ENCODE assay signal across 1 cellular context in the genomic region with DNA sequence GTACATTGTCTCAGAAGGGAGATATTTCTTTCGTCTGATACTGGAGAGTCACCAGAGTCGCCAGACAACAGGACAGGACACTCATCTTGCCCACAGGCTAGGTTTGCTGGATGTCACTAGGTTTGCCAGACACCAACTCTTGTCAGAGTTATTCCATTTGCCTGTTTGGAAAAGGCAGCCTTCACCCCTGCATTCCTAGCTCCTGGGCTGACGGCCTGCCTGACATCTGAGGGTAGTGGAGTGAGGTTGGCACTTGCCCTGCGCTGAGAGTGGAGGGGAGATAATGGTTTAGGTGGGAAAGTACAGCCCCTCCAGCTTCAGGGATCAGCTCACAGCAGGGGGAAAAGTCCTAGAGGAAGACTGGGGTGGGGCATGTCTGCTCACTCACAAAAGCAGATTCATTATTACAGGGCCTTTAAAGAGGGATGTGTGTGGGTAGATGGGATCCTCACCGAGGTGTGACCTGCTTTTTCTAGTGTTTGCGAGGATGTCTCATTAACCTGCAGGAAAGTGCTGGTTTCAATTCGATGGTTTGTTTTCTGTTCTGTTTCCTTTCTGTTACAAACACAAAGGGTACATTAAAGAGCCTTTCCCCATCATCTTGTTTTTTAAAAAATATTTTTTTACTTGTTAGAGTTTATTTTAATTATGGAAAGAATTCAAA.
TF ChIP-seq lines count a peak whose summit lies in the region.

No MANE protein-coding gene starts in this region.

TF ChIP-seq in A549, 52 proteins besides CTCF, POLR2A, EP300 and RAD21 (continued from another document):
- no peak for TF ChIP-seq KDM5A (IDR thresholded peaks at IDR 0.05)
- no peak for TF ChIP-seq ESRRA (IDR thresholded peaks at IDR 0.05; ENCODE audit: borderline replicate concordance, low read length)
- TF ChIP-seq CHD4 (IDR thresholded peaks at IDR 0.05; ENCODE audit: borderline replicate concordance): no peak
- no peak for TF ChIP-seq POLR2AphosphoS2 (conservative IDR thresholded peaks at IDR 0.05; ENCODE audit: low read length)
